In the genomic region with DNA sequence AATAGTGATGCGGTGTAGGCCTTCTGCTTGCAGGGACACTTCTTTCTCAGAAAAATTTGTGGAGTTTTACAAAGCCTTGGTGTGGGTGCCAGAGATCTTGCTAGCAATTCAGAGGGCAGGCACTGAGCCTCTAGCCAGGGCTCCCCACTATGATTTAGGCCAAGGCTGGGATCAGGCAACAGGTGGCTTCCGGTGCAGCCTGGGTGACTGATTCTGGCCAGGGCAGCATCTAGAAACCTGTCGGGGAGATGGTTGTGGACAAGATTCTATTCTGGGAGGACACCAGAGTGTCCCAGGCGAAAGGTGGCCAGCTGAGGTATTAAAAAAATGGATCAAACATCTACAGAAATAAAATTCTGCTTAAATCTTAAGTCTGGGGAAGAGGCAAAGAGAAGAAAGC, we compare ENCODE assay signal across 28 cellular contexts. TPM values are rescaled to one million over a fixed set of nuclear protein-coding genes. Genes with fewer than 3 reads are reported as not detected.
DNase-seq lines count a peak whose midpoint lies in the region; ATAC-seq and TF ChIP-seq lines count a peak whose summit lies in the region.
"Had no signal": no experiment of that assay in that cellular context is flagged by ENCODE, and none has a peak within 500 bp of the region (broad histone marks: within the 10 kb centered on the region; RNA-seq: fewer than 3 reads in every experiment).

No MANE protein-coding gene starts in this region.

- H3K27ac ChIP-seq in vagina: peak overlapping the region; percentile 5
- H3K27ac ChIP-seq: GM23248, HL-60, PC-9, RWPE1 had no signal

- H3K9me3 ChIP-seq in vagina: no peaks in the 10 kb centered on the region
- H3K9me3 ChIP-seq: BE2C, HAP-1, MG63 had no signal

- ATAC-seq in natural killer cell treated with Interleukin-12 subunit alpha and Interleukin-12 subunit beta and Interleukin-15 and Interleukin-18, amount 100 ng/mL, for 72 hours: no peak
- ATAC-seq in natural killer cell: no peak

- H3K4me1 ChIP-seq in vagina: no peaks in the 10 kb centered on the region
- H3K4me1 ChIP-seq: Caco-2, HAP-1 had no signal

- no peak overlapping the region for H3K4me3 ChIP-seq in vagina
- H3K4me3 ChIP-seq: GM23248, HAP-1, MG63, PC-9 had no signal

- H3K27ac Mint-ChIP-seq in T-helper 2 cell treated with Interferon-gamma antibody and Interleukin-4, amounts not matched to agents 5 μg/mL and 100 μg/mL, for 36 hours: peak overlapping the region; percentile 41
- H3K27ac Mint-ChIP-seq in natural killer cell treated with Interleukin-12 subunit alpha and Interleukin-12 subunit beta and Interleukin-15 and Interleukin-18, amount 100 ng/mL, for 72 hours: peak overlapping the region; percentile 69 to 80
- peak overlapping the region in 1 of 2 donors; percentile 21 for H3K27ac Mint-ChIP-seq in natural killer cell
- H3K27ac Mint-ChIP-seq: CD4-positive, CD25-positive, alpha-beta regulatory T cell had no signal

- H3K9me3 Mint-ChIP-seq in T-helper 2 cell treated with Interferon-gamma antibody and Interleukin-4, amounts not matched to agents 5 μg/mL and 100 μg/mL, for 36 hours: no peaks in the 10 kb centered on the region
- no peaks in the 10 kb centered on the region for H3K9me3 Mint-ChIP-seq in natural killer cell treated with Interleukin-12 subunit alpha and Interleukin-12 subunit beta and Interleukin-15 and Interleukin-18, amount 100 ng/mL, for 72 hours
- H3K9me3 Mint-ChIP-seq in natural killer cell: no peaks in the 10 kb centered on the region

- H3K4me1 Mint-ChIP-seq in T-helper 2 cell treated with Interferon-gamma antibody and Interleukin-4, amounts not matched to agents 5 μg/mL and 100 μg/mL, for 36 hours (ENCODE audit: low read depth): peaks cover 28% of the 10 kb centered on the region
- H3K4me1 Mint-ChIP-seq in natural killer cell treated with Interleukin-12 subunit alpha and Interleukin-12 subunit beta and Interleukin-15 and Interleukin-18, amount 100 ng/mL, for 72 hours (ENCODE audit: low read depth in 2 of 2): peaks cover 19 to 22% of the 10 kb centered on the region in 2 donors
- peaks cover 21 to 27% of the 10 kb centered on the region in 2 donors for H3K4me1 Mint-ChIP-seq in natural killer cell
- H3K4me1 Mint-ChIP-seq: IgD-negative memory B cell had no signal

- no peaks in the 10 kb centered on the region for H3K36me3 Mint-ChIP-seq in T-helper 2 cell treated with Interferon-gamma antibody and Interleukin-4, amounts not matched to agents 5 μg/mL and 100 μg/mL, for 36 hours (ENCODE audit: low read depth)
- no peaks in the 10 kb centered on the region for H3K36me3 Mint-ChIP-seq in natural killer cell treated with Interleukin-12 subunit alpha and Interleukin-12 subunit beta and Interleukin-15 and Interleukin-18, amount 100 ng/mL, for 72 hours
- H3K36me3 Mint-ChIP-seq in natural killer cell: no peaks in the 10 kb centered on the region
- H3K36me3 Mint-ChIP-seq: CD4-positive, CD25-positive, alpha-beta regulatory T cell; IgD-negative memory B cell had no signal

- H3K27me3 ChIP-seq in vagina: no peaks in the 10 kb centered on the region
- H3K27me3 ChIP-seq: BE2C, MG63 had no signal

- no peak for DNase-seq in T-helper 2 cell treated with Interferon-gamma antibody and Interleukin-4, amounts not matched to agents 5 μg/mL and 100 μg/mL, for 36 hours (ENCODE audit: low spot score)
- DNase-seq in T-helper 2 cell (no peak), natural killer cell (no peak), myocyte (ENCODE audit: low read depth) (peak; percentile 31), vagina (ENCODE audit: extremely low spot score in 2 of 2) (no peak), cortex of kidney (lab: John Stamatoyannopoulos, UW) (no peak)
- DNase-seq in natural killer cell treated with Interleukin-12 subunit alpha and Interleukin-12 subunit beta and Interleukin-15 and Interleukin-18, amount 100 ng/mL, for 72 hours (ENCODE audit: low spot score): no peak
- DNase-seq in central memory CD4-positive, alpha-beta T cell: no peak
- DNase-seq: 8988T, BE2C, Caco-2, GDM1, GM23248, Kasumi-1, NCI-H1048, NCI-H1436, NCI-H345, NCI-H526 had no signal

- TF ChIP-seq POLR2A in vagina (IDR thresholded peaks at IDR 0.05): no peak

- intact Hi-C loops in natural killer cell (cut with micrococcal nuclease): no loop called here
- intact Hi-C loops in vagina (cut with DNase I): no loop called here

- H3K36me3 ChIP-seq in vagina: no peaks in the 10 kb centered on the region
- H3K36me3 ChIP-seq: BE2C, HAP-1, MG63 had no signal

- no peak for TF ChIP-seq CTCF in natural killer cell (IDR thresholded peaks at IDR 0.05)
- TF ChIP-seq CTCF in vagina (IDR thresholded peaks at IDR 0.05): no peak

- H3K27me3 Mint-ChIP-seq in T-helper 2 cell treated with Interferon-gamma antibody and Interleukin-4, amounts not matched to agents 5 μg/mL and 100 μg/mL, for 36 hours (ENCODE audit: low read depth): peaks cover 3% of the 10 kb centered on the region
- H3K27me3 Mint-ChIP-seq in natural killer cell treated with Interleukin-12 subunit alpha and Interleukin-12 subunit beta and Interleukin-15 and Interleukin-18, amount 100 ng/mL, for 72 hours: no peaks in the 10 kb centered on the region
- H3K27me3 Mint-ChIP-seq in natural killer cell (ENCODE audit: low read depth in 2 of 2): no peaks in the 10 kb centered on the region
- H3K27me3 Mint-ChIP-seq: CD4-positive, CD25-positive, alpha-beta regulatory T cell; IgD-negative memory B cell had no signal

- no peak overlapping the region for H3K4me3 Mint-ChIP-seq in T-helper 2 cell treated with Interferon-gamma antibody and Interleukin-4, amounts not matched to agents 5 μg/mL and 100 μg/mL, for 36 hours
- no peak overlapping the region for H3K4me3 Mint-ChIP-seq in natural killer cell treated with Interleukin-12 subunit alpha and Interleukin-12 subunit beta and Interleukin-15 and Interleukin-18, amount 100 ng/mL, for 72 hours
- H3K4me3 Mint-ChIP-seq in natural killer cell: no peak overlapping the region
- H3K4me3 Mint-ChIP-seq: CD4-positive, CD25-positive, alpha-beta regulatory T cell; IgD-negative memory B cell had no signal

RNA-seq across cellular contexts. Expression of a gene that starts 21.5 kb away (rescaled TPM):
- total RNA-seq in natural killer cell treated with Interleukin-12 subunit alpha and Interleukin-12 subunit beta and Interleukin-15 and Interleukin-18, amount 100 ng/mL, for 72 hours: not detected
- total RNA-seq in natural killer cell: not detected
- total RNA-seq in myocyte: not detected in 2 replicates
- polyA plus RNA-seq in myocyte (2012): not detected
- total RNA-seq in vagina: not detected
- total RNA-seq: Caco-2; CD4-positive, CD25-positive, alpha-beta regulatory T cell; Daoy; GM23248; HT1080; PC-9 had no signal
- polyA plus RNA-seq: AG04450; CD4-positive, CD25-positive, alpha-beta regulatory T cell; GM23248; IgD-negative memory B cell had no signal
